In genomic region chr22:28792491-28793383, GRCh38 we compare ENCODE assay signal across 1 cellular context.
TF ChIP-seq lines count a peak whose summit lies in the region.

No MANE protein-coding gene starts in this region.

TF ChIP-seq in HepG2, 621 proteins besides CTCF, POLR2A, EP300 and RAD21 (continued from another document and continues in another):
- TF ChIP-seq SKIL (CRISPR knock-in tag; IDR thresholded peaks at IDR 0.05; ENCODE audit: borderline replicate concordance) (no peak), ZNF792 (CRISPR knock-in tag; IDR thresholded peaks at IDR 0.05) (no peak), HHEX (CRISPR knock-in tag; IDR thresholded peaks at IDR 0.05) (no peak), ZNF558 (CRISPR knock-in tag; IDR thresholded peaks at IDR 0.05; ENCODE audit: borderline replicate concordance) (no peak; the same call in 1 of the 2 replicates), KLF12 (CRISPR knock-in tag; IDR thresholded peaks at IDR 0.05; ENCODE audit: borderline replicate concordance) (no peak), ZNF225 (CRISPR knock-in tag; IDR thresholded peaks at IDR 0.05) (no peak), ZFP37 (CRISPR knock-in tag; IDR thresholded peaks at IDR 0.05; ENCODE audit: borderline replicate concordance) (no peak), ZFY (CRISPR knock-in tag; IDR thresholded peaks at IDR 0.05) (peak; percentile 31; the same call in 1 of the 2 replicates), SMAD1 (CRISPR knock-in tag; IDR thresholded peaks at IDR 0.05; ENCODE audit: borderline replicate concordance, low read depth) (no peak), PAF1 (CRISPR knock-in tag; IDR thresholded peaks at IDR 0.05) (peak; percentile 95), PATZ1 (CRISPR knock-in tag; IDR thresholded peaks at IDR 0.05) (no peak), STAG1 (CRISPR knock-in tag; IDR thresholded peaks at IDR 0.05) (no peak; the same call in 1 of the 2 replicates), ZNF567 (CRISPR knock-in tag; IDR thresholded peaks at IDR 0.05; ENCODE audit: borderline replicate concordance) (no peak), FOSL1 (CRISPR knock-in tag; IDR thresholded peaks at IDR 0.05; ENCODE audit: borderline replicate concordance) (no peak), SMARCC2 (IDR thresholded peaks at IDR 0.05) (no peak), ZNF761 (CRISPR knock-in tag; conservative IDR thresholded peaks at IDR 0.05) (no peak), ZBTB46 (CRISPR knock-in tag; IDR thresholded peaks at IDR 0.05; ENCODE audit: borderline replicate concordance) (no peak), MLXIP (CRISPR knock-in tag; IDR thresholded peaks at IDR 0.05; ENCODE audit: borderline replicate concordance) (0 out of 2 replicates have a peak, but pooled peaks have one; percentile 17), ZNF335 (CRISPR knock-in tag; IDR thresholded peaks at IDR 0.05) (no peak), ZNF569 (CRISPR knock-in tag; IDR thresholded peaks at IDR 0.05; ENCODE audit: borderline replicate concordance) (no peak), JUND (CRISPR knock-in tag; IDR thresholded peaks at IDR 0.05) (no peak), FOXC1 (CRISPR knock-in tag; IDR thresholded peaks at IDR 0.05; ENCODE audit: borderline replicate concordance) (no peak), ZBTB4 (CRISPR knock-in tag; IDR thresholded peaks at IDR 0.05; ENCODE audit: borderline replicate concordance) (0 out of 2 replicates have a peak, but pooled peaks have one; percentile 14), RARG (CRISPR knock-in tag; IDR thresholded peaks at IDR 0.05; ENCODE audit: low read depth) (no peak), ZFAT (CRISPR knock-in tag; conservative IDR thresholded peaks at IDR 0.05) (no peak), KDM5A (IDR thresholded peaks at IDR 0.05; ENCODE audit: borderline replicate concordance, low read length) (no peak), FOXA3 (CRISPR knock-in tag; IDR thresholded peaks at IDR 0.05) (0 out of 2 replicates have a peak, but pooled peaks have one; percentile 26), MIXL1 (CRISPR knock-in tag; IDR thresholded peaks at IDR 0.05) (0 out of 2 replicates have a peak, but pooled peaks have one; percentile 8), ZNF652 (CRISPR knock-in tag; IDR thresholded peaks at IDR 0.05; ENCODE audit: borderline replicate concordance, low read depth) (no peak), FIP1L1 (IDR thresholded peaks at IDR 0.05; ENCODE audit: borderline replicate concordance, insufficient read depth, low read depth, low read length) (0 out of 2 replicates have a peak, but pooled peaks have one; percentile 20), ZNF354B (CRISPR knock-in tag; IDR thresholded peaks at IDR 0.05) (no peak), ARHGAP35 (CRISPR knock-in tag; IDR thresholded peaks at IDR 0.05; ENCODE audit: borderline replicate concordance) (no peak), ZNF460 (CRISPR knock-in tag; IDR thresholded peaks at IDR 0.05; ENCODE audit: borderline replicate concordance) (no peak; the same call in 1 of the 2 replicates), RFXAP (CRISPR knock-in tag; IDR thresholded peaks at IDR 0.05; ENCODE audit: borderline replicate concordance) (0 out of 2 replicates have a peak, but pooled peaks have one; percentile 29), ZNF543 (CRISPR knock-in tag; IDR thresholded peaks at IDR 0.05) (no peak), YY1 (IDR thresholded peaks at IDR 0.05; ENCODE audit: insufficient read depth, insufficient replicate concordance, low read depth, low read length) (no peak), GABPB1 (CRISPR knock-in tag; IDR thresholded peaks at IDR 0.05) (no peak; the same call in 1 of the 2 replicates), LRRFIP1 (CRISPR knock-in tag; conservative IDR thresholded peaks at IDR 0.05) (no peak), ZNF564 (CRISPR knock-in tag; IDR thresholded peaks at IDR 0.05) (0 out of 2 replicates have a peak, but pooled peaks have one; percentile 42), GABPA (IDR thresholded peaks at IDR 0.05; ENCODE audit: low read depth, low read length) (no peak), GABPA (CRISPR knock-in tag; IDR thresholded peaks at IDR 0.05; ENCODE audit: low read depth) (peak; percentile 22; the same call in 1 of the 2 replicates), KAT2B (IDR thresholded peaks at IDR 0.05; ENCODE audit: borderline replicate concordance, low read depth, low read length) (no peak)
- TF ChIP-seq, protein P1, sequence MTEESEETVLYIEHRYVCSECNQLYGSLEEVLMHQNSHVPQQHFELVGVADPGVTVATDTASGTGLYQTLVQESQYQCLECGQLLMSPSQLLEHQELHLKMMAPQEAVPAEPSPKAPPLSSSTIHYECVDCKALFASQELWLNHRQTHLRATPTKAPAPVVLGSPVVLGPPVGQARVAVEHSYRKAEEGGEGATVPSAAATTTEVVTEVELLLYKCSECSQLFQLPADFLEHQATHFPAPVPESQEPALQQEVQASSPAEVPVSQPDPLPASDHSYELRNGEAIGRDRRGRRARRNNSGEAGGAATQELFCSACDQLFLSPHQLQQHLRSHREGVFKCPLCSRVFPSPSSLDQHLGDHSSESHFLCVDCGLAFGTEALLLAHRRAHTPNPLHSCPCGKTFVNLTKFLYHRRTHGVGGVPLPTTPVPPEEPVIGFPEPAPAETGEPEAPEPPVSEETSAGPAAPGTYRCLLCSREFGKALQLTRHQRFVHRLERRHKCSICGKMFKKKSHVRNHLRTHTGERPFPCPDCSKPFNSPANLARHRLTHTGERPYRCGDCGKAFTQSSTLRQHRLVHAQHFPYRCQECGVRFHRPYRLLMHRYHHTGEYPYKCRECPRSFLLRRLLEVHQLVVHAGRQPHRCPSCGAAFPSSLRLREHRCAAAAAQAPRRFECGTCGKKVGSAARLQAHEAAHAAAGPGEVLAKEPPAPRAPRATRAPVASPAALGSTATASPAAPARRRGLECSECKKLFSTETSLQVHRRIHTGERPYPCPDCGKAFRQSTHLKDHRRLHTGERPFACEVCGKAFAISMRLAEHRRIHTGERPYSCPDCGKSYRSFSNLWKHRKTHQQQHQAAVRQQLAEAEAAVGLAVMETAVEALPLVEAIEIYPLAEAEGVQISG (CRISPR knock-in tag; IDR thresholded peaks at IDR 0.05), result no peak
- TF ChIP-seq, protein P2, sequence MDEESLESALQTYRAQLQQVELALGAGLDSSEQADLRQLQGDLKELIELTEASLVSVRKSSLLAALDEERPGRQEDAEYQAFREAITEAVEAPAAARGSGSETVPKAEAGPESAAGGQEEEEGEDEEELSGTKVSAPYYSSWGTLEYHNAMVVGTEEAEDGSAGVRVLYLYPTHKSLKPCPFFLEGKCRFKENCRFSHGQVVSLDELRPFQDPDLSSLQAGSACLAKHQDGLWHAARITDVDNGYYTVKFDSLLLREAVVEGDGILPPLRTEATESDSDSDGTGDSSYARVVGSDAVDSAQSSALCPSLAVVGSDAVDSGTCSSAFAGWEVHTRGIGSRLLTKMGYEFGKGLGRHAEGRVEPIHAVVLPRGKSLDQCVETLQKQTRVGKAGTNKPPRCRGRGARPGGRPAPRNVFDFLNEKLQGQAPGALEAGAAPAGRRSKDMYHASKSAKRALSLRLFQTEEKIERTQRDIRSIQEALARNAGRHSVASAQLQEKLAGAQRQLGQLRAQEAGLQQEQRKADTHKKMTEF (CRISPR knock-in tag; IDR thresholded peaks at IDR 0.05), result peak; percentile 16; the same call in 1 of the 2 replicates
